1 cellular context compared by ENCODE assay signal in the genomic region with DNA sequence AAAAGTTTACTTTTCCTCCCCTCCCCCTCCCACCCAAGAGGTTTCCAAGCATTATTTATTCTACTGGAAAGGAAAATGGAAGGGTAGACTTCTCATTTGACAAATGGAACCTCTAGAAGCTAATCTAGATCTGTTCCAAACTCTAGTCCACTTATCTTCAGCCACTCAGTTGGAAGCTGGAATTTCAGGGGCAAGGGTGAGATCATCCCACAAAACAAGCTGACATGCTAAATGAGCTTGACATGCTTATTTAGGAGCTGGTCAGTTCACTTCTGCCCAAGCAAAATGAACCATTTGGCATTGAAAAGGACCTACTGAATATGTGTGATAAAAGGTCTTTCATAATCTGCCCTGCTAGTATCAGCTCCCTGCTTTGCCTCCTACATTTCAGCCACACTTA.
TF ChIP-seq lines count a peak whose summit lies in the region.

No MANE protein-coding gene starts in this region.

TF ChIP-seq in IMR-90, 13 proteins besides CTCF, POLR2A, EP300 and RAD21:
- TF ChIP-seq MXI1 (IDR thresholded peaks at IDR 0.05; ENCODE audit: borderline replicate concordance, low read depth, low read length) = no peak
- TF ChIP-seq MAFK (IDR thresholded peaks at IDR 0.05; ENCODE audit: low read depth, low read length) = no peak
- TF ChIP-seq MAZ (IDR thresholded peaks at IDR 0.05; ENCODE audit: borderline replicate concordance, low read depth, low read length) = no peak
- TF ChIP-seq SMC3 (IDR thresholded peaks at IDR 0.05; ENCODE audit: low read depth, low read length) = no peak
- no peak for TF ChIP-seq FOS (IDR thresholded peaks at IDR 0.05; ENCODE audit: low read depth, low read length)
- no peak for TF ChIP-seq BHLHE40 (IDR thresholded peaks at IDR 0.05; ENCODE audit: low read depth, low read length)
- TF ChIP-seq RCOR1 (IDR thresholded peaks at IDR 0.05; ENCODE audit: insufficient replicate concordance, low read length) = no peak
- TF ChIP-seq, protein P1, sequence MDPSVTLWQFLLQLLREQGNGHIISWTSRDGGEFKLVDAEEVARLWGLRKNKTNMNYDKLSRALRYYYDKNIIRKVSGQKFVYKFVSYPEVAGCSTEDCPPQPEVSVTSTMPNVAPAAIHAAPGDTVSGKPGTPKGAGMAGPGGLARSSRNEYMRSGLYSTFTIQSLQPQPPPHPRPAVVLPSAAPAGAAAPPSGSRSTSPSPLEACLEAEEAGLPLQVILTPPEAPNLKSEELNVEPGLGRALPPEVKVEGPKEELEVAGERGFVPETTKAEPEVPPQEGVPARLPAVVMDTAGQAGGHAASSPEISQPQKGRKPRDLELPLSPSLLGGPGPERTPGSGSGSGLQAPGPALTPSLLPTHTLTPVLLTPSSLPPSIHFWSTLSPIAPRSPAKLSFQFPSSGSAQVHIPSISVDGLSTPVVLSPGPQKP (IDR thresholded peaks at IDR 0.05; ENCODE audit: borderline replicate concordance, low read depth, low read length) = no peak
- TF ChIP-seq RFX5 (IDR thresholded peaks at IDR 0.05; ENCODE audit: low read depth, low read length) = no peak
- TF ChIP-seq CHD1 (IDR thresholded peaks at IDR 0.05; ENCODE audit: low read depth, low read length) = no peak
- TF ChIP-seq NFE2L2 (IDR thresholded peaks at IDR 0.05; ENCODE audit: low read depth, low read length) = no peak
- TF ChIP-seq, protein P2, sequence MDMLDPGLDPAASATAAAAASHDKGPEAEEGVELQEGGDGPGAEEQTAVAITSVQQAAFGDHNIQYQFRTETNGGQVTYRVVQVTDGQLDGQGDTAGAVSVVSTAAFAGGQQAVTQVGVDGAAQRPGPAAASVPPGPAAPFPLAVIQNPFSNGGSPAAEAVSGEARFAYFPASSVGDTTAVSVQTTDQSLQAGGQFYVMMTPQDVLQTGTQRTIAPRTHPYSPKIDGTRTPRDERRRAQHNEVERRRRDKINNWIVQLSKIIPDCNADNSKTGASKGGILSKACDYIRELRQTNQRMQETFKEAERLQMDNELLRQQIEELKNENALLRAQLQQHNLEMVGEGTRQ (IDR thresholded peaks at IDR 0.05; ENCODE audit: low read depth, low read length) = no peak
